Comparison of ENCODE assay signal across 1 cellular context in the genomic region with DNA sequence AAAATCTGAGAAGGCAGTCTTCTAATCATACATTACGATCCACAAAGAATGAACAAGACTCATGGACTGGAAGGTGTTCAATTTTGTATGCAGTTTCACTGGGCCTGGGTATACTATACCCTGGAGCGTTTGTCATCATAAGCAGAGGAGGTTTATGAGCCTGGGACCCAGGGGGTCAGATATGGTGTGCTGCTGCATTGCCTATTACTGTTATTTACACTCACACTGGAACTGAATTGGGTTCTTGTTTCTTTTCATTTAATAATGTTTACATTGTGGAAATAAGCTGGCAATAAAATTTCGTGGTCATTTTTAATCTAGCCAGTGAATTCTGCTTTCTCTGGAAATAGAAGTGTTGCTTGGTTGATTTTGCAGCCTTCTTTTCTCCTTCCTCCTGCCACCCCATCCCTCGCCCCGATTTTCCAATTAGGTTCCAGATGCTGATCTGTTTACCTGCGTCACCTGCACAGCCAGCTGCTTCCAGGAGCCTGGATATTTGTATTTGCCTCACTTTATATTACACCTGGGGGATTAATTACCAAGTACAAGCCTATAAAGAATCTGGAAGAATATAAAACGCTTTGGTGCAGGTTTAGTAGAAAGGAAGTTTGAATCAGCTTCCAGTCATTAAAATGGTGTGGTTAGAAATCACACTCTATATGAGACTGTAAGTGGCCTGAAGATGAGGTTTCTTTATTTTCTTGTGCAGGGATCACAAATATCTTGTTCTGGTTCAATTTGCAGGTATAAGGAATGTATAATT.
A peak's percentile ranks its signal among the peaks of the same experiment; 100 is the strongest.
TF ChIP-seq lines count a peak whose summit lies in the region.

No MANE protein-coding gene starts in this region.

TF ChIP-seq in HEK293, 187 proteins besides CTCF, POLR2A, EP300 and RAD21 (continued from another document and continues in another):
- TF ChIP-seq ZNF362 (tag by site-specific recombination; IDR thresholded peaks at IDR 0.05) (no peak), ZNF2 (tag by site-specific recombination; IDR thresholded peaks at IDR 0.05) (0 out of 2 replicates have a peak, but pooled peaks have one; percentile 18), REPIN1 (tag by site-specific recombination; IDR thresholded peaks at IDR 0.05; ENCODE audit: low read depth) (no peak), ZNF571 (tag by site-specific recombination; IDR thresholded peaks at IDR 0.05) (no peak), ZNF561 (tag by site-specific recombination; IDR thresholded peaks at IDR 0.05; ENCODE audit: borderline replicate concordance) (peak; percentile 79; the same call in 1 of the 2 replicates), ZNF580 (tag by site-specific recombination; IDR thresholded peaks at IDR 0.05) (peak; percentile 85), ZNF133 (tag by site-specific recombination; IDR thresholded peaks at IDR 0.05) (no peak), ZNF596 (tag by site-specific recombination; IDR thresholded peaks at IDR 0.05) (peak; percentile 63), REST (tag by site-specific recombination; IDR thresholded peaks at IDR 0.05) (no peak), ZNF292 (tag by site-specific recombination; IDR thresholded peaks at IDR 0.05; ENCODE audit: borderline replicate concordance, low read depth) (no peak), PRDM4 (tag by site-specific recombination; IDR thresholded peaks at IDR 0.05) (peak; percentile 90), ZSCAN16 (tag by site-specific recombination; IDR thresholded peaks at IDR 0.05) (no peak), ZBTB11 (tag by site-specific recombination; conservative IDR thresholded peaks at IDR 0.05; ENCODE audit: low read depth) (no peak), ZNF140 (tag by site-specific recombination; IDR thresholded peaks at IDR 0.05) (no peak), ZNF23 (tag by site-specific recombination; IDR thresholded peaks at IDR 0.05; ENCODE audit: borderline replicate concordance) (no peak), HOXC10 (CRISPR knock-in tag; IDR thresholded peaks at IDR 0.05) (no peak), GLIS1 (tag by site-specific recombination; IDR thresholded peaks at IDR 0.05) (peak; percentile 97), ZNF837 (tag by site-specific recombination; IDR thresholded peaks at IDR 0.05) (no peak), ZBTB6 (tag by site-specific recombination; IDR thresholded peaks at IDR 0.05) (no peak), ZNF274 (IDR thresholded peaks at IDR 0.05; ENCODE audit: low read length) (no peak), ZNF274 (tag by site-specific recombination; IDR thresholded peaks at IDR 0.05; ENCODE audit: borderline replicate concordance) (no peak), GLI4 (tag by site-specific recombination; IDR thresholded peaks at IDR 0.05) (no peak), ZFHX2 (tag by site-specific recombination; conservative IDR thresholded peaks at IDR 0.05) (no peak), ZFP37 (tag by site-specific recombination; IDR thresholded peaks at IDR 0.05) (no peak), ZNF501 (tag by site-specific recombination; IDR thresholded peaks at IDR 0.05) (no peak), TSHZ1 (tag by site-specific recombination; IDR thresholded peaks at IDR 0.05; ENCODE audit: borderline replicate concordance) (no peak), ZNF48 (tag by site-specific recombination; IDR thresholded peaks at IDR 0.05) (no peak), ZSCAN4 (tag by site-specific recombination; IDR thresholded peaks at IDR 0.05) (no peak), ZNF391 (tag by site-specific recombination; IDR thresholded peaks at IDR 0.05; ENCODE audit: borderline replicate concordance, low read depth) (no peak), ZNF394 (tag by site-specific recombination; IDR thresholded peaks at IDR 0.05; ENCODE audit: borderline replicate concordance) (no peak), ZIC2 (tag by site-specific recombination; IDR thresholded peaks at IDR 0.05) (peak; percentile 87), ZBTB17 (tag by site-specific recombination; IDR thresholded peaks at IDR 0.05) (peak; percentile 25; the same call in 1 of the 2 replicates), ZNF658 (tag by site-specific recombination; IDR thresholded peaks at IDR 0.05) (no peak), KLF10 (tag by site-specific recombination; IDR thresholded peaks at IDR 0.05) (no peak), ZNF239 (tag by site-specific recombination; IDR thresholded peaks at IDR 0.05) (no peak), ZNF302 (tag by site-specific recombination; IDR thresholded peaks at IDR 0.05; ENCODE audit: low read depth) (no peak), ZNF747 (tag by site-specific recombination; IDR thresholded peaks at IDR 0.05) (no peak), SCRT1 (tag by site-specific recombination; IDR thresholded peaks at IDR 0.05; ENCODE audit: borderline replicate concordance) (no peak), ZBTB48 (tag by site-specific recombination; IDR thresholded peaks at IDR 0.05) (no peak)
- TF ChIP-seq, protein P1, sequence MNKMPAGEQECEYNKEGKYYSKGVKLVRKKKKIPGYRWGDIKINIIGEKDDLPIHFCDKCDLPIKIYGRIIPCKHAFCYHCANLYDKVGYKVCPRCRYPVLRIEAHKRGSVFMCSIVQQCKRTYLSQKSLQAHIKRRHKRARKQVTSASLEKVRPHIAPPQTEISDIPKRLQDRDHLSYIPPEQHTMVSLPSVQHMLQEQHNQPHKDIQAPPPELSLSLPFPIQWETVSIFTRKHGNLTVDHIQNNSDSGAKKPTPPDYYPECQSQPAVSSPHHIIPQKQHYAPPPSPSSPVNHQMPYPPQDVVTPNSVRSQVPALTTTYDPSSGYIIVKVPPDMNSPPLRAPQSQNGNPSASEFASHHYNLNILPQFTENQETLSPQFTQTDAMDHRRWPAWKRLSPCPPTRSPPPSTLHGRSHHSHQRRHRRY (tag by site-specific recombination; IDR thresholded peaks at IDR 0.05), result no peak
